In genomic region chr9:121651014-121651294, GRCh38 we compare ENCODE assay signal across 2 cellular contexts.
TF ChIP-seq lines count a peak whose summit lies in the region.

No MANE protein-coding gene starts in this region.

TF ChIP-seq in A549, 52 proteins besides CTCF, POLR2A, EP300 and RAD21:
- TF ChIP-seq REST (IDR thresholded peaks at IDR 0.05), result no peak
- no peak for TF ChIP-seq RNF2 (IDR thresholded peaks at IDR 0.05; ENCODE audit: borderline replicate concordance, low read depth)
- TF ChIP-seq MAX (IDR thresholded peaks at IDR 0.05), result no peak
- no peak for TF ChIP-seq SMC3 (IDR thresholded peaks at IDR 0.05)
- TF ChIP-seq ELK1 (IDR thresholded peaks at IDR 0.05; ENCODE audit: low read depth, low read length), result no peak
- TF ChIP-seq, protein P1, sequence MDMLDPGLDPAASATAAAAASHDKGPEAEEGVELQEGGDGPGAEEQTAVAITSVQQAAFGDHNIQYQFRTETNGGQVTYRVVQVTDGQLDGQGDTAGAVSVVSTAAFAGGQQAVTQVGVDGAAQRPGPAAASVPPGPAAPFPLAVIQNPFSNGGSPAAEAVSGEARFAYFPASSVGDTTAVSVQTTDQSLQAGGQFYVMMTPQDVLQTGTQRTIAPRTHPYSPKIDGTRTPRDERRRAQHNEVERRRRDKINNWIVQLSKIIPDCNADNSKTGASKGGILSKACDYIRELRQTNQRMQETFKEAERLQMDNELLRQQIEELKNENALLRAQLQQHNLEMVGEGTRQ (IDR thresholded peaks at IDR 0.05), result no peak
- TF ChIP-seq CBX8 (IDR thresholded peaks at IDR 0.05), result no peak
- TF ChIP-seq MAZ (IDR thresholded peaks at IDR 0.05; ENCODE audit: borderline replicate concordance, low read depth, low read length), result no peak
- no peak for TF ChIP-seq NFE2L2 (conservative IDR thresholded peaks at IDR 0.05; ENCODE audit: low read length)
- no peak for TF ChIP-seq FOXS1 (CRISPR knock-in tag; IDR thresholded peaks at IDR 0.05)
- TF ChIP-seq CHD4 (IDR thresholded peaks at IDR 0.05; ENCODE audit: borderline replicate concordance), result no peak
- no peak for TF ChIP-seq PBX3 (IDR thresholded peaks at IDR 0.05)
- no peak for TF ChIP-seq HOXB5 (CRISPR knock-in tag; IDR thresholded peaks at IDR 0.05)
- no peak for TF ChIP-seq BHLHE40 (IDR thresholded peaks at IDR 0.05; ENCODE audit: low read depth, low read length)
- TF ChIP-seq ZC3H11A (IDR thresholded peaks at IDR 0.05), result no peak
- TF ChIP-seq JUNB (IDR thresholded peaks at IDR 0.05), result no peak
- TF ChIP-seq ZFP36 (IDR thresholded peaks at IDR 0.05; ENCODE audit: borderline replicate concordance, partially characterized antibody), result no peak
- TF ChIP-seq NPAS2 (CRISPR knock-in tag; IDR thresholded peaks at IDR 0.05; ENCODE audit: borderline replicate concordance), result no peak

TF ChIP-seq in endothelial cell of umbilical vein, 7 proteins besides CTCF, POLR2A, EP300 and RAD21 (continued from another document):
- TF ChIP-seq JUN (IDR thresholded peaks at IDR 0.05; ENCODE audit: borderline replicate concordance, insufficient read depth, insufficient read length, low read depth) (no peak), MAX (IDR thresholded peaks at IDR 0.05; ENCODE audit: insufficient read depth, insufficient read length) (no peak), POLR2AphosphoS5 (IDR thresholded peaks at IDR 0.05; ENCODE audit: insufficient read depth, low read depth, low read length) (no peak)
